17 cellular contexts compared by ENCODE assay signal in genomic region chr5:108101105-108101504, GRCh38.
DNase-seq lines count a peak whose midpoint lies in the region.
"Had no signal": no experiment of that assay in that cellular context is flagged by ENCODE, and none has a peak within 500 bp of the region (broad histone marks: within the 10 kb centered on the region; RNA-seq: fewer than 3 reads in every experiment).

No MANE protein-coding gene starts in this region.

- H3K27ac ChIP-seq in substantia nigra (ENCODE audit: low read depth, low read length, poor library complexity, severe bottlenecking), result no peak overlapping the region
- H3K27ac ChIP-seq: body of pancreas, SJCRH30, transverse colon had no signal

- DNase-seq in NCI-H446 (lab: John Stamatoyannopoulos, UW), result peak; percentile 10 to 68
- DNase-seq in cerebellum (ENCODE audit: low spot score), result peak; percentile 9
- peak in 37 of 51 donors; percentile 0 to 93 (median 48) for DNase-seq in hypothalamus (lab: John Stamatoyannopoulos, UW)
- DNase-seq in substantia nigra (lab: John Stamatoyannopoulos, UW), result peak in 46 of 49 donors; percentile 1 to 91 (median 52)
- no peak for DNase-seq in MV-4-11 (lab: John Stamatoyannopoulos, UW)
- no peak for DNase-seq in activated CD8-positive, alpha-beta memory T cell treated with anti-CD3 and anti-CD28 coated beads, Interleukin-2, amount 50 U/mL, for 48 hours
- no peak for DNase-seq in NCI-H1048 (lab: John Stamatoyannopoulos, UW)
- DNase-seq: activated CD4-positive, alpha-beta T cell treated with anti-CD3 and anti-CD28 coated beads, Interleukin-2, amount 50 U/mL, for 4 hours; body of pancreas; effector CD8-positive, alpha-beta T cell; EL; Kasumi-1; kidney; NCI-H1930; SJCRH30; stimulated activated CD4-positive, alpha-beta T cell treated with anti-CD3 and anti-CD28 coated beads, Interleukin-1b, Interleukin-23, amount 100 ng/mL, for 48 hours; transverse colon had no signal

Comparison
In these comparisons a context has a peak if more than half of its experiments do, and no peak if none do; other contexts are left out.
1. DNase-seq: peak in NCI-H446 (2 of 2), cerebellum (single experiment), hypothalamus (37 of 51) and substantia nigra (46 of 49); none in MV-4-11 (single experiment), activated CD8-positive, alpha-beta memory T cell treated with anti-CD3 and anti-CD28 coated beads, Interleukin-2, amount 50 U/mL, for 48 hours (single experiment) and NCI-H1048 (single experiment).